16 cellular contexts compared by ENCODE assay signal in the genomic region with DNA sequence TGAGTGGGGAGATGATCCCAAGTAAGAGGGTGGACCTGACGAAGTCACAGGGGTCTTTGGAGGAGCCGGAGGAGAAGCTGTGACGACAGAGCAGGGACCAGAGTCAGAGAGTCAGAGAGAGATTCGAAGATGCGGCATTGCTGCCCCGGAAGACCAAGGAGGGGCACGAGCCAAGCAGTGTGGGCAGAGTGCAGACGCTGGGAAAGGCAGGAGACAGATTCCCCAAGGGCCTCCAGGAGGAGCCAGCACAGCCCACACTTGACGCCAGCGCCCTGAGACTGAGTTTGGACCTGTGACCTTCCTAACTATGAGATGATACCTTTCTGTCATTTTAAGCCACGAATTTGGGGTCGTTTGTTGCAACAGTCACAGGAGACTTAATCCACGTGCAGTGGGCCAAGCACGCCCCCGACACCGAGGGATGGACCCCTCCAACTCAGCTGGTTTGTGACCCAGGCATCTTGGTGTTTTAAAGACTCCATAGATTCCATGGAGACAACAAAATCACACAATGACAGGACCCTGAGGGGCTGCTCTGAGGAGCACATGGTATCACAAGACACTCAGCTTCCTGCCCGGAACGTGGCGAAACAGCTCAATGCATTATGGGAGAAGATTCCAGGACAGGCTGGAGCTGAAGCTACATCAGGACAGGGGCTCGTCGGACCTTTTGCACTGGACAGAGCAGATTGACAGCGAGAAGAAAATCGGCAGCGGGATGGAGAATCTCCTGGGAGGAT. TPM values are rescaled to one million over a fixed set of nuclear protein-coding genes. Genes with fewer than 3 reads are reported as not detected.
A peak's percentile ranks its signal among the peaks of the same experiment; 100 is the strongest.
DNase-seq lines count a peak whose midpoint lies in the region; ATAC-seq and TF ChIP-seq lines count a peak whose summit lies in the region.
"Had no signal": no experiment of that assay in that cellular context is flagged by ENCODE, and none has a peak within 500 bp of the region (broad histone marks: within the 10 kb centered on the region; RNA-seq: fewer than 3 reads in every experiment).

No MANE protein-coding gene starts in this region.

- H3K9me3 ChIP-seq in T-helper 17 cell (ENCODE audit: control insufficient read depth, low read length, poor library complexity, severe bottlenecking) (no peaks in the 10 kb centered on the region), lower lobe of right lung (no peaks in the 10 kb centered on the region), MG63 (no peaks in the 10 kb centered on the region)

- H3K27me3 ChIP-seq in lower lobe of right lung (ENCODE audit: low read depth) = no peaks in the 10 kb centered on the region
- H3K27me3 ChIP-seq in MG63 = peaks cover 7% of the 10 kb centered on the region; the same call in 1 of the 2 replicates

- no peak for TF ChIP-seq CTCF in lower lobe of right lung (IDR thresholded peaks at IDR 0.05)

- no peaks in the 10 kb centered on the region for H3K36me3 ChIP-seq in lower lobe of right lung
- no peaks in the 10 kb centered on the region for H3K36me3 ChIP-seq in MG63

- intact Hi-C loops in lower lobe of right lung (cut with DNase I) = no loop called here

- H3K4me1 Mint-ChIP-seq in T-helper 1 cell treated with Interleukin-12 subunit alpha and Interleukin-12 subunit beta and Interleukin-4 antibody, amounts not matched to agents 30 μg/mL and 1 μg/mL, for 36 hours (ENCODE audit: low read depth) = peaks cover 10% of the 10 kb centered on the region
- H3K4me1 Mint-ChIP-seq in T-helper 17 cell = peaks cover 4% of the 10 kb centered on the region
- peaks cover 30% of the 10 kb centered on the region for H3K4me1 Mint-ChIP-seq in stimulated activated effector memory CD8-positive, alpha-beta T cell treated with anti-CD3 and anti-CD28 coated beads, Interleukin-12 subunit alpha, Interleukin-12 subunit beta, amount 100 ng/mL, for 72 hours

- no peaks in the 10 kb centered on the region for H3K27me3 Mint-ChIP-seq in T-helper 1 cell treated with Interleukin-12 subunit alpha and Interleukin-12 subunit beta and Interleukin-4 antibody, amounts not matched to agents 30 μg/mL and 1 μg/mL, for 36 hours (ENCODE audit: low read depth)
- H3K27me3 Mint-ChIP-seq in T-helper 17 cell = peaks cover 4% of the 10 kb centered on the region

- peaks cover 13% of the 10 kb centered on the region for H3K36me3 Mint-ChIP-seq in T-helper 1 cell treated with Interleukin-12 subunit alpha and Interleukin-12 subunit beta and Interleukin-4 antibody, amounts not matched to agents 30 μg/mL and 1 μg/mL, for 36 hours (ENCODE audit: low read depth)
- no peaks in the 10 kb centered on the region for H3K36me3 Mint-ChIP-seq in T-helper 17 cell (ENCODE audit: low read depth)
- H3K36me3 Mint-ChIP-seq in stimulated activated effector memory CD8-positive, alpha-beta T cell treated with anti-CD3 and anti-CD28 coated beads, Interleukin-12 subunit alpha, Interleukin-12 subunit beta, amount 100 ng/mL, for 72 hours = peaks cover 61% of the 10 kb centered on the region

- peaks cover 11% of the 10 kb centered on the region for H3K9me3 Mint-ChIP-seq in T-helper 1 cell treated with Interleukin-12 subunit alpha and Interleukin-12 subunit beta and Interleukin-4 antibody, amounts not matched to agents 30 μg/mL and 1 μg/mL, for 36 hours
- peaks cover 1% of the 10 kb centered on the region for H3K9me3 Mint-ChIP-seq in stimulated activated effector memory CD8-positive, alpha-beta T cell treated with anti-CD3 and anti-CD28 coated beads, Interleukin-12 subunit alpha, Interleukin-12 subunit beta, amount 100 ng/mL, for 72 hours

- peak overlapping the region; percentile 41 for H3K27ac Mint-ChIP-seq in T-helper 1 cell treated with Interleukin-12 subunit alpha and Interleukin-12 subunit beta and Interleukin-4 antibody, amounts not matched to agents 30 μg/mL and 1 μg/mL, for 36 hours
- peak overlapping the region; percentile 56 for H3K27ac Mint-ChIP-seq in T-helper 17 cell
- peak overlapping the region; percentile 45 for H3K27ac Mint-ChIP-seq in stimulated activated effector memory CD8-positive, alpha-beta T cell treated with anti-CD3 and anti-CD28 coated beads, Interleukin-12 subunit alpha, Interleukin-12 subunit beta, amount 100 ng/mL, for 72 hours
- H3K27ac Mint-ChIP-seq: CD8-positive, alpha-beta T cell had no signal

- H3K4me3 ChIP-seq in lower lobe of right lung = no peak overlapping the region
- H3K4me3 ChIP-seq in MG63 = no peak overlapping the region
- H3K4me3 ChIP-seq: GM23248 had no signal

- DNase-seq in T-helper 1 cell = no peak
- DNase-seq in T-helper 17 cell = no peak
- peak; percentile 4 for DNase-seq in lower lobe of right lung
- no peak for DNase-seq in stimulated activated effector memory CD8-positive, alpha-beta T cell treated with anti-CD3 and anti-CD28 coated beads, Interleukin-12 subunit alpha, Interleukin-12 subunit beta, amount 100 ng/mL, for 72 hours (ENCODE audit: low spot score in 2 of 2)
- no peak for DNase-seq in MG63
- DNase-seq in NCI-H82 (lab: John Stamatoyannopoulos, UW) = no peak
- DNase-seq: CD8-positive, alpha-beta T cell; KBM-7; NCI-H1417 treated with DMSO at 0.1 percent for 48 hours; NCI-H2081; NCI-H510A; Right ventricle myocardium superior had no signal

- no peaks in the 10 kb centered on the region for H3K4me1 ChIP-seq in lower lobe of right lung

- no peak overlapping the region for H3K27ac ChIP-seq in lower lobe of right lung
- H3K27ac ChIP-seq: 22Rv1, GM23248 had no signal

- no peak for ATAC-seq in T-helper 17 cell
- no peak for ATAC-seq in lower lobe of right lung
- ATAC-seq in stimulated activated effector memory CD8-positive, alpha-beta T cell treated with anti-CD3 and anti-CD28 coated beads, Interleukin-12 subunit alpha, Interleukin-12 subunit beta, amount 100 ng/mL, for 72 hours = no peak
- ATAC-seq in HG02884 (IDR thresholded peaks at IDR 0.05; ENCODE audit: unreplicated experiment) = no peak
- ATAC-seq: CD8-positive, alpha-beta T cell had no signal

- H3K4me3 Mint-ChIP-seq in T-helper 1 cell treated with Interleukin-12 subunit alpha and Interleukin-12 subunit beta and Interleukin-4 antibody, amounts not matched to agents 30 μg/mL and 1 μg/mL, for 36 hours = no peak overlapping the region
- no peak overlapping the region for H3K4me3 Mint-ChIP-seq in T-helper 17 cell
- no peak overlapping the region for H3K4me3 Mint-ChIP-seq in stimulated activated effector memory CD8-positive, alpha-beta T cell treated with anti-CD3 and anti-CD28 coated beads, Interleukin-12 subunit alpha, Interleukin-12 subunit beta, amount 100 ng/mL, for 72 hours
- H3K4me3 Mint-ChIP-seq: CD8-positive, alpha-beta T cell had no signal

RNA-seq across cellular contexts. Expression of a gene that starts 11.0 kb away (rescaled TPM):
- not detected for total RNA-seq in T-helper 17 cell
- not detected for total RNA-seq in lower lobe of right lung
- total RNA-seq in MG63 (2014; rRNA removed; shearing (Covaris generic); ENCODE audit: low replicate concordance) = not detected in 2 replicates
- total RNA-seq: CD8-positive, alpha-beta T cell; GM23248; Right ventricle myocardium superior had no signal

RNA-seq across cellular contexts. Expression of a gene that starts 18.5 kb away (rescaled TPM):
- total RNA-seq in T-helper 17 cell (1 to 10 TPM; 2.8 to 4.5 TPM), lower lobe of right lung (3.8 TPM)
- not detected in 2 replicates for total RNA-seq in MG63 (2014; rRNA removed; shearing (Covaris generic); ENCODE audit: low replicate concordance)
- total RNA-seq: GM23248, Right ventricle myocardium superior had no signal

RNA-seq across cellular contexts. Expression of a gene that starts 26.3 kb away (rescaled TPM):
- total RNA-seq in T-helper 17 cell = 10 to 100 TPM; 49.5 to 50.3 TPM
- 1.2 TPM for total RNA-seq in lower lobe of right lung
- total RNA-seq in MG63 (2014; rRNA removed; shearing (Covaris generic); ENCODE audit: low replicate concordance) = not detected in 2 replicates
- total RNA-seq: GM23248, Right ventricle myocardium superior had no signal

RNA-seq across cellular contexts. Expression of a gene that starts 26.6 kb away (rescaled TPM):
- total RNA-seq in T-helper 17 cell = not detected
- not detected for total RNA-seq in lower lobe of right lung
- total RNA-seq in MG63 (2014; rRNA removed; shearing (Covaris generic); ENCODE audit: low replicate concordance) = not detected in 2 replicates
- total RNA-seq: CD8-positive, alpha-beta T cell; GM23248; Right ventricle myocardium superior had no signal

Comparison
In these comparisons a context has a peak if more than half of its experiments do, and no peak if none do; other contexts are left out.
1. RNA of a gene that starts 26.3 kb away (total RNA-seq): 49.5 to 50.3 TPM in T-helper 17 cell; 1.2 TPM in lower lobe of right lung (single experiment) and not detected in MG63; every median in the first group is over 10 times any median in the second.
2. Peak in every context shown above with its lines, with median percentiles within 50 percentile points of each other: H3K27ac Mint-ChIP-seq.